Comparison of ENCODE assay signal across 9 cellular contexts in genomic region chr2:55233658-55233940, GRCh38. TPM values are rescaled to one million over a fixed set of nuclear protein-coding genes. Genes with fewer than 3 reads are reported as not detected.
DNase-seq lines count a peak whose midpoint lies in the region; ATAC-seq and TF ChIP-seq lines count a peak whose summit lies in the region.
"Had no signal": no experiment of that assay in that cellular context is flagged by ENCODE, and none has a peak within 500 bp of the region (broad histone marks: within the 10 kb centered on the region; RNA-seq: fewer than 3 reads in every experiment).

No MANE protein-coding gene starts in this region.

- no peak for DNase-seq in AG09309 (ENCODE audit: low read depth)
- no peak for DNase-seq in Karpas-422
- DNase-seq in naive thymus-derived CD4-positive, alpha-beta T cell, result no peak
- DNase-seq in NCI-H146 treated with DMSO at 0.1 percent for 48 hours (lab: John Stamatoyannopoulos, UW; ENCODE audit: unreplicated experiment), result no peak
- DNase-seq: cerebellar nuclear complex had no signal

- no peaks in the 10 kb centered on the region for H3K27me3 Mint-ChIP-seq in dendritic cell treated with granulocyte-macrophage colony-stimulating factor and Interleukin-4, amounts not matched to agents 40 ng/mL and 50 ng/mL, for 4 days
- no peaks in the 10 kb centered on the region for H3K27me3 Mint-ChIP-seq in naive thymus-derived CD4-positive, alpha-beta T cell

- H3K4me3 Mint-ChIP-seq in dendritic cell treated with granulocyte-macrophage colony-stimulating factor and Interleukin-4, amounts not matched to agents 40 ng/mL and 50 ng/mL, for 4 days, result peak overlapping the region; percentile 99
- H3K4me3 Mint-ChIP-seq in naive thymus-derived CD4-positive, alpha-beta T cell, result peak overlapping the region; percentile 96 to 100 (median 100)

- peaks cover 59% of the 10 kb centered on the region for H3K36me3 Mint-ChIP-seq in dendritic cell treated with granulocyte-macrophage colony-stimulating factor and Interleukin-4, amounts not matched to agents 40 ng/mL and 50 ng/mL, for 4 days (ENCODE audit: low read depth)
- H3K36me3 Mint-ChIP-seq in naive thymus-derived CD4-positive, alpha-beta T cell, result peaks cover 11 to 33% (median 22%) of the 10 kb centered on the region in 5 donors

- intact Hi-C loops in dendritic cell treated with granulocyte-macrophage colony-stimulating factor and Interleukin-4, amounts not matched to agents 40 ng/mL and 50 ng/mL, for 4 days (cut with micrococcal nuclease), result loop anchor here (5.0 to 10.0 kb wide), 3 partner anchors 34 to 384 kb away; partner anchors contain the start of genes CFAP36, MTIF2 and PPP4R3B
- intact Hi-C loops in naive thymus-derived CD4-positive, alpha-beta T cell (cut with micrococcal nuclease), result loop anchor here (2.0 to 5.0 kb wide), 8 partner anchors 184 to 1466 kb away; partner anchors contain the start of genes ASB3 (in 1 of the 2), CCDC88A (in 1 of the 2), CHAC2 (in 1 of the 2) and ERLEC1 (in 1 of the 2)

- no peak overlapping the region for H2AFZ ChIP-seq in Karpas-422 (ENCODE audit: low read length)

- H3K4me2 ChIP-seq in Karpas-422 (ENCODE audit: low read depth, low read length, poor library complexity, severe bottlenecking), result peak overlapping the region; percentile 86

- CTCF ChIA-PET in naive thymus-derived CD4-positive, alpha-beta T cell (lab: Charles Lee), result no interaction called here

- no peak for TF ChIP-seq CTCF in AG09309 (IDR thresholded peaks at IDR 0.05; ENCODE audit: control insufficient read depth, insufficient read depth, low read depth, low read length, missing control alignments)

- peaks cover 46% of the 10 kb centered on the region for H3K36me3 ChIP-seq in Karpas-422 (ENCODE audit: insufficient read depth, low read length)
- H3K36me3 ChIP-seq in naive thymus-derived CD4-positive, alpha-beta T cell (ENCODE audit: control insufficient read depth in 2 of 3, insufficient read depth in 3 of 3, low read length in 3 of 3), result peaks cover 0 to 36% (median 24%) of the 10 kb centered on the region in 3 experiments

- peaks cover 19% of the 10 kb centered on the region for H4K20me1 ChIP-seq in Karpas-422 (ENCODE audit: insufficient read depth, low read depth, low read length)

- peak overlapping the region; percentile 90 for H3K27ac ChIP-seq in Karpas-422 (ENCODE audit: low read length)
- H3K27ac ChIP-seq in naive thymus-derived CD4-positive, alpha-beta T cell (ENCODE audit: low read depth, low read length), result peak overlapping the region; percentile 99

- H3K9ac ChIP-seq in Karpas-422 (ENCODE audit: low read length), result peak overlapping the region; percentile 98

- peaks cover 35% of the 10 kb centered on the region for H3K4me1 Mint-ChIP-seq in dendritic cell treated with granulocyte-macrophage colony-stimulating factor and Interleukin-4, amounts not matched to agents 40 ng/mL and 50 ng/mL, for 4 days (ENCODE audit: low read depth)
- peaks cover 29 to 72% (median 52%) of the 10 kb centered on the region in 7 donors for H3K4me1 Mint-ChIP-seq in naive thymus-derived CD4-positive, alpha-beta T cell

- POLR2A ChIA-PET in naive thymus-derived CD4-positive, alpha-beta T cell (lab: Charles Lee), result no interaction called here

- H3K79me2 ChIP-seq in Karpas-422 (ENCODE audit: low read length), result peaks cover 52% of the 10 kb centered on the region

- H3K27me3 ChIP-seq in Karpas-422 (ENCODE audit: low read length), result no peaks in the 10 kb centered on the region
- no peaks in the 10 kb centered on the region for H3K27me3 ChIP-seq in naive thymus-derived CD4-positive, alpha-beta T cell (ENCODE audit: control insufficient read depth in 2 of 2, insufficient read depth in 2 of 2, low read length in 2 of 2)

- peak overlapping the region; percentile 97 for H3K27ac Mint-ChIP-seq in dendritic cell treated with granulocyte-macrophage colony-stimulating factor and Interleukin-4, amounts not matched to agents 40 ng/mL and 50 ng/mL, for 4 days
- peak overlapping the region; percentile 96 to 99 (median 99) for H3K27ac Mint-ChIP-seq in naive thymus-derived CD4-positive, alpha-beta T cell

- 0 out of 2 replicates have a peak, but pooled peaks cover 2% of the 10 kb centered on the region for H3K9me2 ChIP-seq in Karpas-422 (replicated peaks; ENCODE audit: insufficient read depth, low read length)

- H3K4me1 ChIP-seq in Karpas-422 (ENCODE audit: low read length), result peaks cover 32% of the 10 kb centered on the region
- H3K4me1 ChIP-seq in naive thymus-derived CD4-positive, alpha-beta T cell (ENCODE audit: control insufficient read depth in 2 of 2, insufficient read depth in 2 of 2, low read length in 2 of 2), result peaks cover 18 to 19% of the 10 kb centered on the region in 2 donors

- no peaks in the 10 kb centered on the region for H3K9me3 Mint-ChIP-seq in dendritic cell treated with granulocyte-macrophage colony-stimulating factor and Interleukin-4, amounts not matched to agents 40 ng/mL and 50 ng/mL, for 4 days
- peaks cover 0 to 4% (median 0%) of the 10 kb centered on the region in 11 donors for H3K9me3 Mint-ChIP-seq in naive thymus-derived CD4-positive, alpha-beta T cell

- no peak for ATAC-seq in naive thymus-derived CD4-positive, alpha-beta T cell
- ATAC-seq in GM21737 (IDR thresholded peaks at IDR 0.05; ENCODE audit: unreplicated experiment) (no peak), GM21717 (IDR thresholded peaks at IDR 0.05; ENCODE audit: unreplicated experiment) (no peak), GM21723 (IDR thresholded peaks at IDR 0.05; ENCODE audit: unreplicated experiment) (no peak)

- H3K4me3 ChIP-seq in AG09309 (ENCODE audit: control insufficient read depth, low read depth, low read length) (peak overlapping the region; percentile 96), Karpas-422 (ENCODE audit: low read length) (peak overlapping the region; percentile 96)
- peak overlapping the region; percentile 75 for H3K4me3 ChIP-seq in naive thymus-derived CD4-positive, alpha-beta T cell (ENCODE audit: low read length)

- no peaks in the 10 kb centered on the region for H3K9me3 ChIP-seq in Karpas-422 (ENCODE audit: low read length)
- H3K9me3 ChIP-seq in naive thymus-derived CD4-positive, alpha-beta T cell (ENCODE audit: control insufficient read depth in 2 of 3, low read length in 3 of 3), result no peaks in the 10 kb centered on the region

RNA-seq across cellular contexts. Expression of gene RPS27A, which starts 1.1 kb away (rescaled TPM):
- total RNA-seq in Karpas-422 (2014; rRNA removed; shearing (Covaris generic); ENCODE audit: low replicate concordance), result 1,457 and 2,669 TPM in 2 replicates
- 1,000 to 10,000 TPM in 4 of 5 experiments, 100 to 1,000 TPM in 1; 948 to 2,409 (median 2,155) TPM for total RNA-seq in naive thymus-derived CD4-positive, alpha-beta T cell
- polyA plus RNA-seq in naive thymus-derived CD4-positive, alpha-beta T cell, result 1,000 to 10,000 TPM; 3,065 to 4,603 TPM

RNA-seq across cellular contexts. Expression of gene CLHC1, which starts 1.5 kb away (rescaled TPM):
- total RNA-seq in Karpas-422 (2014; rRNA removed; shearing (Covaris generic); ENCODE audit: low replicate concordance), result 12.1 and 17.9 TPM in 2 replicates
- total RNA-seq in naive thymus-derived CD4-positive, alpha-beta T cell, result 10 to 100 TPM in 3 of 5 experiments, 1 to 10 TPM in 2; 5.3 to 19.5 (median 15.1) TPM
- 1 to 10 TPM; 1.0 to 3.2 TPM for polyA plus RNA-seq in naive thymus-derived CD4-positive, alpha-beta T cell

RNA-seq across cellular contexts. Expression of gene MTIF2, which starts 35.4 kb away (rescaled TPM):
- 34.7 and 43.2 TPM in 2 replicates for total RNA-seq in Karpas-422 (2014; rRNA removed; shearing (Covaris generic); ENCODE audit: low replicate concordance)
- total RNA-seq in naive thymus-derived CD4-positive, alpha-beta T cell, result 10 to 100 TPM; 23.0 to 35.5 (median 28.0) TPM
- polyA plus RNA-seq in naive thymus-derived CD4-positive, alpha-beta T cell, result 10 to 100 TPM; 13.1 to 17.8 TPM
